ENCODE assay signal across 25 cellular contexts in genomic region chr5:143634689-143635088, GRCh38.
"Had no signal": no experiment of that assay in that cellular context is flagged by ENCODE, and none has a peak within 500 bp of the region (broad histone marks: within the 10 kb centered on the region; RNA-seq: fewer than 3 reads in every experiment).

No MANE protein-coding gene starts in this region.

- H3K4me3 Mint-ChIP-seq: activated B cell treated with CpG ODN at 0.5 μM for 24 hours; activated CD4-positive, alpha-beta memory T cell treated with anti-CD3 and anti-CD28 coated beads for 36 hours; activated CD4-positive, alpha-beta T cell treated with anti-CD3 and anti-CD28 coated beads, Interleukin-2, amount 10 ng/mL, durations not matched to agents 24 days and 14 days; activated naive CD4-positive, alpha-beta T cell treated with anti-CD3 and anti-CD28 coated beads for 36 hours; activated naive CD8-positive, alpha-beta T cell; activated T-helper 17 cell treated with anti-CD3 and anti-CD28 coated beads, Interleukin-2, amount 50 U/mL, for 72 hours; T-helper 17 cell had no signal

- ATAC-seq: activated T-helper 17 cell treated with anti-CD3 and anti-CD28 coated beads, Interleukin-2, amount 50 U/mL, for 72 hours; T-helper 17 cell had no signal

- H3K4me3 ChIP-seq: Peyer's patch had no signal

- FAIRE-seq: TTC549 had no signal

- H3K27ac Mint-ChIP-seq: activated B cell treated with CpG ODN at 0.5 μM for 24 hours; activated CD4-positive, alpha-beta memory T cell treated with anti-CD3 and anti-CD28 coated beads for 36 hours; activated CD4-positive, alpha-beta T cell treated with anti-CD3 and anti-CD28 coated beads, Interleukin-2, amount 10 ng/mL, durations not matched to agents 24 days and 14 days; activated naive CD4-positive, alpha-beta T cell treated with anti-CD3 and anti-CD28 coated beads for 36 hours; activated naive CD8-positive, alpha-beta T cell; activated T-helper 17 cell treated with anti-CD3 and anti-CD28 coated beads, Interleukin-2, amount 50 U/mL, for 72 hours; T-helper 17 cell had no signal

- H3K27me3 Mint-ChIP-seq: activated B cell treated with CpG ODN at 0.5 μM for 24 hours; activated CD4-positive, alpha-beta memory T cell treated with anti-CD3 and anti-CD28 coated beads for 36 hours; activated CD4-positive, alpha-beta T cell treated with anti-CD3 and anti-CD28 coated beads, Interleukin-2, amount 10 ng/mL, durations not matched to agents 24 days and 14 days; activated naive CD8-positive, alpha-beta T cell; activated T-helper 17 cell treated with anti-CD3 and anti-CD28 coated beads, Interleukin-2, amount 50 U/mL, for 72 hours; T-helper 17 cell had no signal

- H3K9me3 ChIP-seq: Peyer's patch had no signal

- H3K9me3 Mint-ChIP-seq: activated B cell treated with CpG ODN at 0.5 μM for 24 hours; activated CD4-positive, alpha-beta memory T cell treated with anti-CD3 and anti-CD28 coated beads for 36 hours; activated CD4-positive, alpha-beta T cell treated with anti-CD3 and anti-CD28 coated beads, Interleukin-2, amount 10 ng/mL, durations not matched to agents 24 days and 14 days; activated naive CD4-positive, alpha-beta T cell treated with anti-CD3 and anti-CD28 coated beads for 36 hours; activated T-helper 17 cell treated with anti-CD3 and anti-CD28 coated beads, Interleukin-2, amount 50 U/mL, for 72 hours had no signal

- H3K27me3 ChIP-seq: brain microvascular endothelial cell, Peyer's patch had no signal

- H3K36me3 ChIP-seq: brain microvascular endothelial cell, Peyer's patch had no signal

- H3K4me1 ChIP-seq: Peyer's patch had no signal

- DNase-seq: activated B cell treated with CpG ODN at 0.5 μM for 24 hours; activated CD4-positive, alpha-beta memory T cell treated with anti-CD3 and anti-CD28 coated beads for 36 hours; activated CD4-positive, alpha-beta T cell treated with anti-CD3 and anti-CD28 coated beads for 1 hour; activated gamma-delta T cell; activated naive CD4-positive, alpha-beta T cell treated with anti-CD3 and anti-CD28 coated beads for 36 hours; activated T-cell treated with anti-CD3 and anti-CD28 coated beads for 4 hours; activated T-cell treated with anti-CD3 and anti-CD28 coated beads, Interleukin-2, amount 50 U/mL, for 48 hours; amygdala; KBM-7; NCI-H1048; NCI-H146; NCI-H187 treated with DMSO at 0.1 percent for 48 hours; NCI-H2081 treated with DMSO at 0.1 percent for 48 hours; NCI-H446; NCI-H524; Peyer's patch; Right ventricle myocardium superior; T-helper 17 cell; T-helper 9 cell had no signal

- H3K36me3 Mint-ChIP-seq: activated CD4-positive, alpha-beta memory T cell treated with anti-CD3 and anti-CD28 coated beads for 36 hours; activated naive CD8-positive, alpha-beta T cell had no signal

- H3K4me1 Mint-ChIP-seq: activated B cell treated with CpG ODN at 0.5 μM for 24 hours; activated T-helper 17 cell treated with anti-CD3 and anti-CD28 coated beads, Interleukin-2, amount 50 U/mL, for 72 hours had no signal

- H3K27ac ChIP-seq: RWPE1 had no signal
